10 cellular contexts compared by ENCODE assay signal in the genomic region with DNA sequence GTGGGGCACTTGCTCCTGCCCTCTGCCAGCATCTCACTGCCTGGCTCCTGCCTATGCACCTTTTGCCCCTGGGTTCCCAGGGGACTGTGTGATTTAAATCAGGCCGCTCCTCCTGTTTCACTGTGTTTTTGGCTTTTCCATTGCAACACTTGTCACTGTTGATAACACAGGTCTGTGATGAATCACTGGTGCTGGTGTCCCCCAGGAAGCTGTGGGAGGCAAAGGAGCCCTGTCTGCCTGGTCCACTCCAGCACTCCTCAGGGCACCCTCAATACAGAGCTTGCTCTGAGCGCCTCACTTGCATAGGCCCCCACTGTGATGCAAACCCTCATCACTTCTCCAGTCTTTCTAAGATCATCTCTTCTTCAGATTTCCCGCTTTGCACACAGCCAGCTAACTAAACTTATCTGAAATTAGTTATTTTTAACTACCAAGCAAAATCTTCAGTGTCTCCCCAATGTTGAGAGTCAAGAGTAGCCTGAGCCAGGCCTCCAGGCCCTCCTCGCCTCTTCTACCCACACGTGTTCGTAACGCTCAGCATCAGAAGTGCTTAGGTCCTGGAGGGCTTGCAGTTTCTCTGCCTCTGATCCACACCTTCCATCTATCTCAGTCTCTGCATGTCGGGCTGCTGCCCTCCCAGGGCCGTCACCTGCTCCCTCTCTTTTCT. TPM values are rescaled to one million over a fixed set of nuclear protein-coding genes. Genes with fewer than 3 reads are reported as not detected.
DNase-seq lines count a peak whose midpoint lies in the region; ATAC-seq and TF ChIP-seq lines count a peak whose summit lies in the region.
"Had no signal": no experiment of that assay in that cellular context is flagged by ENCODE, and none has a peak within 500 bp of the region (broad histone marks: within the 10 kb centered on the region; RNA-seq: fewer than 3 reads in every experiment).

No MANE protein-coding gene starts in this region.

- no peaks in the 10 kb centered on the region for H3K27me3 Mint-ChIP-seq in activated T-helper 17 cell treated with anti-CD3 and anti-CD28 coated beads, Interleukin-2, amount 50 U/mL, for 72 hours

- peak overlapping the region; percentile 61 for H3K27ac Mint-ChIP-seq in activated T-helper 17 cell treated with anti-CD3 and anti-CD28 coated beads, Interleukin-2, amount 50 U/mL, for 72 hours

- no peaks in the 10 kb centered on the region for H3K27me3 ChIP-seq in GM23248 (replicated peaks; ENCODE audit: insufficient read depth)
- no peaks in the 10 kb centered on the region for H3K27me3 ChIP-seq in lung (ENCODE audit: control insufficient read depth, insufficient read depth)

- no peak for TF ChIP-seq POLR2A in GM18505 (IDR thresholded peaks at IDR 0.05; ENCODE audit: borderline replicate concordance, extremely low read depth, insufficient read depth, insufficient read length)

- peak overlapping the region; percentile 96 for H3K4me3 Mint-ChIP-seq in activated T-helper 17 cell treated with anti-CD3 and anti-CD28 coated beads, Interleukin-2, amount 50 U/mL, for 72 hours

- in situ Hi-C loops in GM23248 (cut with MboI): no loop called here

- peaks cover 25% of the 10 kb centered on the region for H3F3A ChIP-seq in GM23248 (ENCODE audit: insufficient read depth)

- peaks cover 30% of the 10 kb centered on the region for H3K4me1 Mint-ChIP-seq in activated T-helper 17 cell treated with anti-CD3 and anti-CD28 coated beads, Interleukin-2, amount 50 U/mL, for 72 hours

- H3K9me3 ChIP-seq in GM23248 (ENCODE audit: low read depth) (no peaks in the 10 kb centered on the region), lung (ENCODE audit: control insufficient read depth in 2 of 2, insufficient read depth in 1 of 2, low read length in 1 of 2) (no peaks in the 10 kb centered on the region)

- 82 to 83% methylated on average over 9 of the region's 9 CpGs for WGBS in GM23248 (ENCODE audit: low coverage in 1 of 2, low lambda C conversion rate in 2 of 2, missing lambda C conversion rate in 2 of 2), 2 experiments
- WGBS in lung, 2 donors: 83 to 96% methylated on average over 9 of the region's 9 CpGs

- ATAC-seq in activated T-helper 17 cell treated with anti-CD3 and anti-CD28 coated beads, Interleukin-2, amount 50 U/mL, for 72 hours (replicated peaks): no peak
- ATAC-seq in lung (ENCODE audit: insufficient read depth, low FRiP score): no peak
- no peak for ATAC-seq in GM18505 (IDR thresholded peaks at IDR 0.05; ENCODE audit: unreplicated experiment)
- ATAC-seq: activated T-cell treated with anti-CD3 and anti-CD28 coated beads, Interleukin-2, amount 50 U/mL, for 4 hours had no signal

- H3K4me3 ChIP-seq in GM23248 (no peak overlapping the region), lung (no peak overlapping the region)

- DNase-seq in GM23248 (peak; percentile 35), lung (ENCODE audit: low spot score) (peak; percentile 24), NCI-H1417 treated with DMSO at 0.1 percent for 48 hours (lab: John Stamatoyannopoulos, UW) (no peak), Kasumi-1 (lab: John Stamatoyannopoulos, UW) (no peak)
- no peak for DNase-seq in activated effector memory CD4-positive, alpha-beta T cell treated with Interleukin-2 at 50 U/mL for 16 hours
- DNase-seq: activated T-cell treated with anti-CD3 and anti-CD28 coated beads, Interleukin-2, amount 50 U/mL, for 4 hours had no signal

- peak overlapping the region; percentile 99; the same call in 1 of the 2 replicates for H3K27ac ChIP-seq in C4-2B
- H3K27ac ChIP-seq in GM23248: peak overlapping the region; percentile 65
- H3K27ac ChIP-seq in lung (ENCODE audit: low read depth in 1 of 2, low read length in 1 of 2): no peak overlapping the region
- H3K27ac ChIP-seq: HL-60 had no signal

- H3K4me1 ChIP-seq in GM23248 (ENCODE audit: insufficient read depth) (peaks cover 21% of the 10 kb centered on the region), lung (ENCODE audit: control insufficient read depth in 2 of 2, insufficient read depth in 2 of 2, low read length in 2 of 2) (peaks cover 0 to 4% of the 10 kb centered on the region in 2 donors)

- peaks cover 71% of the 10 kb centered on the region for H3K36me3 Mint-ChIP-seq in activated T-helper 17 cell treated with anti-CD3 and anti-CD28 coated beads, Interleukin-2, amount 50 U/mL, for 72 hours (ENCODE audit: low read depth)

- H2AFZ ChIP-seq in GM23248: no peak overlapping the region

- peak overlapping the region; percentile 35 for H3K4me2 ChIP-seq in GM23248 (ENCODE audit: unreplicated experiment)

- H3K9ac ChIP-seq in GM23248: 0 out of 2 replicates have a peak overlapping the region, but pooled peaks have one; percentile 32

- H3K9me3 Mint-ChIP-seq in activated T-helper 17 cell treated with anti-CD3 and anti-CD28 coated beads, Interleukin-2, amount 50 U/mL, for 72 hours: no peaks in the 10 kb centered on the region
- H3K9me3 Mint-ChIP-seq: activated T-cell treated with anti-CD3 and anti-CD28 coated beads, Interleukin-2, amount 50 U/mL, for 4 hours had no signal

- H4K20me1 ChIP-seq in GM23248 (ENCODE audit: insufficient read depth): no peaks in the 10 kb centered on the region

- no peak for TF ChIP-seq CTCF in C4-2B (conservative IDR thresholded peaks at IDR 0.05)
- no peak for TF ChIP-seq CTCF in lung (IDR thresholded peaks at IDR 0.05; ENCODE audit: control extremely low read depth, extremely low read depth)

- H3K36me3 ChIP-seq in GM23248 (ENCODE audit: low read depth) (0 out of 2 replicates have a peak, but pooled peaks cover 2% of the 10 kb centered on the region), lung (ENCODE audit: control insufficient read depth in 2 of 2, insufficient read depth in 2 of 2, low read length in 2 of 2) (peaks cover 3 to 27% of the 10 kb centered on the region in 2 donors)

- H3K9me2 ChIP-seq in GM23248 (ENCODE audit: insufficient read depth): no peaks in the 10 kb centered on the region

- H3K79me2 ChIP-seq in GM23248 (ENCODE audit: insufficient read depth): peaks cover 24% of the 10 kb centered on the region

RNA-seq across cellular contexts. Expression of gene TMEM18, which starts 2.8 kb away (rescaled TPM):
- total RNA-seq in GM23248 (2014; rRNA removed; shearing (Covaris generic)): 9.9 and 16.2 TPM in 2 replicates
- polyA plus RNA-seq in GM23248 (2016; fragmentation: Nextera tagmentation; extraction: Ambion mirVana) (37.7 and 40.0 TPM in 2 replicates), lung (10 to 100 TPM; 19.5 to 36.0 TPM)
- total RNA-seq in activated T-helper 17 cell treated with anti-CD3 and anti-CD28 coated beads, Interleukin-2, amount 50 U/mL, for 72 hours: 10 to 100 TPM; 35.4 to 36.6 TPM
- total RNA-seq in lung: 10 to 100 TPM; 20.0 to 22.8 TPM

Comparison
In these comparisons a context has a peak if more than half of its experiments do, and no peak if none do; other contexts are left out.
1. H3K27ac ChIP-seq: peak in C4-2B (single experiment) and GM23248 (single experiment); none in lung (0 of 2).
2. DNase-seq: peak in GM23248 (single experiment) and lung (single experiment); none in activated effector memory CD4-positive, alpha-beta T cell treated with Interleukin-2 at 50 U/mL for 16 hours (single experiment), NCI-H1417 treated with DMSO at 0.1 percent for 48 hours (single experiment) and Kasumi-1 (0 of 2).